ENCODE assay signal across 8 cellular contexts in genomic region chr3:150412599-150413069, GRCh38. TPM values are rescaled to one million over a fixed set of nuclear protein-coding genes. Genes with fewer than 3 reads are reported as not detected.
DNase-seq lines count a peak whose midpoint lies in the region; ATAC-seq and TF ChIP-seq lines count a peak whose summit lies in the region.

No MANE protein-coding gene starts in this region.

- peaks cover 27% of the 10 kb centered on the region for H3K4me1 ChIP-seq in A673 (ENCODE audit: insufficient read depth, low read length, poor library complexity, severe bottlenecking)
- peaks cover 19% of the 10 kb centered on the region for H3K4me1 ChIP-seq in OCI-LY3 (ENCODE audit: low read length)
- peaks cover 4% of the 10 kb centered on the region for H3K4me1 ChIP-seq in mesodermal cell (ENCODE audit: control insufficient read depth, insufficient read depth, low read length, poor library complexity, severe bottlenecking)

- CTCF ChIA-PET in A673 (lab: Charles Lee): interaction anchor here (1.2 kb wide), 1 partner anchor 83 kb away, joined by 9 read pairs; no protein-coding TSS in a partner anchor

- no peak overlapping the region for H3K27ac ChIP-seq in A673 (ENCODE audit: low read depth, low read length, poor library complexity, severe bottlenecking)
- no peak overlapping the region for H3K27ac ChIP-seq in OCI-LY3 (ENCODE audit: low read length)
- peak overlapping the region; percentile 7 for H3K27ac ChIP-seq in mesodermal cell (ENCODE audit: low read depth, low read length, severe bottlenecking)

- no peaks in the 10 kb centered on the region for H3K36me3 ChIP-seq in A673 (ENCODE audit: insufficient read depth, low read length, poor library complexity, severe bottlenecking)
- H3K36me3 ChIP-seq in OCI-LY3 (replicated peaks; ENCODE audit: low read depth, low read length): peaks cover 48% of the 10 kb centered on the region
- peaks cover 29% of the 10 kb centered on the region for H3K36me3 ChIP-seq in mesodermal cell (ENCODE audit: control insufficient read depth, insufficient read depth, low read length)

- H3K79me2 ChIP-seq in OCI-LY3 (ENCODE audit: low read length): peaks cover 88% of the 10 kb centered on the region

- POLR2A ChIA-PET in A673 (lab: Charles Lee; ENCODE audit: low non-redundant PET): interaction anchor here (0.6 kb wide), 1 partner anchor 29 kb away, joined by 3 read pairs; no protein-coding TSS in a partner anchor

- peak overlapping the region; percentile 88 for H3K9ac ChIP-seq in OCI-LY3 (ENCODE audit: low read length)

- intact Hi-C loops in A673 (cut with micrococcal nuclease; ENCODE audit: unreplicated experiment): loop anchor here (5.0 kb wide), 3 partner anchors 125 to 185 kb away; no protein-coding TSS in a partner anchor

- WGBS in mesodermal cell (ENCODE audit: insufficient coverage in 2 of 2), 2 experiments: 50 to 67% methylated on average over 1 of the region's 4 CpGs

- H2AFZ ChIP-seq in OCI-LY3 (ENCODE audit: low read depth, low read length): no peak overlapping the region

- no peak for ATAC-seq in HG02884 (IDR thresholded peaks at IDR 0.05; ENCODE audit: unreplicated experiment)
- ATAC-seq in HG02759 (IDR thresholded peaks at IDR 0.05; ENCODE audit: unreplicated experiment): no peak

- peak overlapping the region; percentile 72 for H3K4me2 ChIP-seq in OCI-LY3 (ENCODE audit: low read length)

- no TSS peak for BruUV-seq in A673 (replicated peaks; lab: Mats Ljungman, UMichigan)

- H3K9me3 ChIP-seq in A673 (ENCODE audit: low read depth, low read length, poor library complexity, severe bottlenecking): no peaks in the 10 kb centered on the region
- H3K9me3 ChIP-seq in OCI-LY3 (ENCODE audit: insufficient read depth, low read length): no peaks in the 10 kb centered on the region
- H3K9me3 ChIP-seq in mesodermal cell (ENCODE audit: control insufficient read depth, low read length): no peaks in the 10 kb centered on the region

- TF ChIP-seq CTCF in A673 (conservative IDR thresholded peaks at IDR 0.05; ENCODE audit: low read depth, low read length) (no peak), OCI-LY3 (IDR thresholded peaks at IDR 0.05; ENCODE audit: low read depth, low read length) (no peak)

- no peak for DNase-seq in A673 (ENCODE audit: low spot score)
- peak; percentile 16 for DNase-seq in cerebellum (ENCODE audit: low spot score)
- DNase-seq in islet precursor cell: no peak

- peaks cover 85% of the 10 kb centered on the region for H4K20me1 ChIP-seq in OCI-LY3 (ENCODE audit: insufficient read depth, low read length)

- H3K4me3 ChIP-seq in A673 (ENCODE audit: low read depth, low read length, poor library complexity, severe bottlenecking) (peak overlapping the region; percentile 84), GM08714 (ENCODE audit: low read length) (peak overlapping the region; percentile 87), OCI-LY3 (ENCODE audit: low read length) (peak overlapping the region; percentile 95), mesodermal cell (ENCODE audit: extremely low read depth, insufficient read depth, low read length, poor library complexity, severe bottlenecking) (peak overlapping the region; percentile 95)

- H3K27me3 ChIP-seq in A673 (replicated peaks; ENCODE audit: insufficient read depth, low read depth, low read length, poor library complexity): no peaks in the 10 kb centered on the region
- no peaks in the 10 kb centered on the region for H3K27me3 ChIP-seq in OCI-LY3 (ENCODE audit: low read depth, low read length)

RNA-seq across cellular contexts. Expression of gene TSC22D2, which starts 4.5 kb away (rescaled TPM):
- total RNA-seq in A673 (2021) (28.8 and 28.9 TPM in 2 replicates), cerebellum (39.0 TPM)
- 38.9 TPM for polyA plus RNA-seq in mesodermal cell (2013, experiment 1 of 2)
- 36.0 TPM for polyA plus RNA-seq in mesodermal cell (2013, experiment 2 of 2)
